29 cellular contexts compared by ENCODE assay signal in the genomic region with DNA sequence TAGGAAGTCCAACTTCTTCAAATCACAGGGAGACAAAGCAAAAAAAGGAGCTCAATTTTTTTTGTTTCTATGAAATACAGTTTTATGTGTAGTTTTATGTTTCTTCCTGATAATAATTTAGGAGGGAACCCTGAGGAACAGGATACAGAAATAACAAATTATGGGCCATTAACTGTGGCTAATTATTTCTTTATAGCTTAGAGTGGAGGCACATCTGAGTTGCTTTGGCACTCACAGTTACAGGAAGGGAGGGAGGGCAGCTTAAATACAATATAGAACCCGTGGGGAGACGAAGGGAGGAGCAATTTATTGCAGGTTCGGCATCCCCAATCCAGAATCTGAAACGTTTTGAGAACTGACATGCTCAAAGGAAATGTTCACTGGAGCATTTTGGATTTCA. TPM values are rescaled to one million over a fixed set of nuclear protein-coding genes. Genes with fewer than 3 reads are reported as not detected.
DNase-seq lines count a peak whose midpoint lies in the region; ATAC-seq, FAIRE-seq and TF ChIP-seq lines count a peak whose summit lies in the region.
"Had no signal": no experiment of that assay in that cellular context is flagged by ENCODE, and none has a peak within 500 bp of the region (broad histone marks: within the 10 kb centered on the region; RNA-seq: fewer than 3 reads in every experiment).

No MANE protein-coding gene starts in this region.

- H3K9me2 ChIP-seq in Loucy (replicated peaks; ENCODE audit: low read depth, low read length), result no peaks in the 10 kb centered on the region
- H3K9me2 ChIP-seq: SK-N-SH had no signal

- no peak for ATAC-seq in heart right ventricle
- ATAC-seq in mucosa of descending colon, result no peak
- ATAC-seq: GM12878, GM23338, K562 had no signal

- H3K36me3 Mint-ChIP-seq in astrocyte (ENCODE audit: low read depth, unreplicated experiment) (peaks cover 3% of the 10 kb centered on the region), osteocyte (ENCODE audit: unreplicated experiment) (no peaks in the 10 kb centered on the region)

- H3K4me1 Mint-ChIP-seq in astrocyte (ENCODE audit: low read depth, unreplicated experiment) (peaks cover 19% of the 10 kb centered on the region), osteocyte (ENCODE audit: unreplicated experiment) (peaks cover 22% of the 10 kb centered on the region)

- H3K4me3 ChIP-seq in A673 (ENCODE audit: low read depth, low read length, poor library complexity, severe bottlenecking) (no peak overlapping the region), Loucy (ENCODE audit: low read length, poor library complexity, severe bottlenecking) (no peak overlapping the region), astrocyte (ENCODE audit: insufficient read depth, low read depth, low read length) (no peak overlapping the region), heart right ventricle (no peak overlapping the region), mucosa of descending colon (no peak overlapping the region)
- H3K4me3 ChIP-seq: BLaER1 treated with 17β-estradiol and CSF1 and Interleukin-3, amounts not matched to agents 10 nM and 100 nM; GM12878; GM23338; K562 had no signal

- H3K4me3 Mint-ChIP-seq in astrocyte (ENCODE audit: unreplicated experiment) (no peak overlapping the region), osteocyte (ENCODE audit: unreplicated experiment) (no peak overlapping the region)
- H3K4me3 Mint-ChIP-seq: CD4-positive, alpha-beta T cell; GM23338; H9 had no signal

- H3K27me3 Mint-ChIP-seq in astrocyte (ENCODE audit: low read depth, unreplicated experiment) (no peaks in the 10 kb centered on the region), osteocyte (ENCODE audit: unreplicated experiment) (no peaks in the 10 kb centered on the region)

- no peaks in the 10 kb centered on the region for H3K9me3 Mint-ChIP-seq in astrocyte (ENCODE audit: unreplicated experiment)
- H3K9me3 Mint-ChIP-seq in osteocyte (ENCODE audit: unreplicated experiment), result no peaks in the 10 kb centered on the region
- H3K9me3 Mint-ChIP-seq: CD4-positive, alpha-beta T cell; GM23338; H9; HFFc6 had no signal

- no peak overlapping the region for H2AFZ ChIP-seq in Loucy (ENCODE audit: low read length)
- H2AFZ ChIP-seq in astrocyte (ENCODE audit: low read depth, low read length), result no peak overlapping the region
- H2AFZ ChIP-seq: GM23338 had no signal

- no peaks in the 10 kb centered on the region for H3F3A ChIP-seq in Loucy (ENCODE audit: low read depth)

- POLR2A ChIA-PET in A673 (lab: Charles Lee; ENCODE audit: low non-redundant PET), result interaction anchor here (0.6 kb wide), 1 partner anchor 25 kb away, joined by 3 read pairs; no protein-coding TSS in a partner anchor

- TF ChIP-seq CTCF in A673 (conservative IDR thresholded peaks at IDR 0.05; ENCODE audit: low read depth, low read length) (no peak), Loucy (conservative IDR thresholded peaks at IDR 0.05; ENCODE audit: low read length) (no peak), astrocyte (IDR thresholded peaks at IDR 0.05; ENCODE audit: insufficient read depth, low read depth, low read length) (no peak), osteocyte (IDR thresholded peaks at IDR 0.05) (no peak), heart right ventricle (IDR thresholded peaks at IDR 0.05) (no peak), mucosa of descending colon (IDR thresholded peaks at IDR 0.05) (no peak)

- CTCF ChIA-PET in A673 (lab: Charles Lee), result interaction anchor here (1.5 kb wide), 1 partner anchor 45 kb away, joined by 3 read pairs; no protein-coding TSS in a partner anchor

- peak; percentile 46 for DNase-seq in A673 (ENCODE audit: low spot score)
- no peak for DNase-seq in astrocyte (ENCODE audit: low read depth)
- DNase-seq in osteocyte (ENCODE audit: extremely low spot score, unreplicated experiment), result peak; percentile 1
- no peak for DNase-seq in heart right ventricle
- no peak for DNase-seq in NCI-H2029 treated with DMSO at 0.1 percent for 48 hours (lab: John Stamatoyannopoulos, UW)
- DNase-seq in mucosa of descending colon, result no peak
- no peak for DNase-seq in NCI-H2227 treated with DMSO at 0.1 percent for 48 hours (lab: John Stamatoyannopoulos, UW)
- DNase-seq: CD4-positive, alpha-beta T cell; COR-L47; EL; GDM1; H9; HFFc6; MM.1S; NCI-H1048; NCI-H1436; NCI-H187; NCI-H446 treated with DMSO at 0.1 percent for 48 hours; NCI-H526; SK-N-SH had no signal

- H3K27ac Mint-ChIP-seq in astrocyte (ENCODE audit: unreplicated experiment) (peak overlapping the region; percentile 43), osteocyte (ENCODE audit: unreplicated experiment) (no peak overlapping the region)
- H3K27ac Mint-ChIP-seq: CD4-positive, alpha-beta T cell; GM23338 had no signal

- no TSS peak for BruUV-seq in A673 (replicated peaks; lab: Mats Ljungman, UMichigan)

- no peaks in the 10 kb centered on the region for H4K20me1 ChIP-seq in Loucy (ENCODE audit: insufficient read depth, low read length, poor library complexity, severe bottlenecking)
- H4K20me1 ChIP-seq in astrocyte (ENCODE audit: insufficient read depth, low read length), result no peaks in the 10 kb centered on the region
- H4K20me1 ChIP-seq: BLaER1 treated with 17β-estradiol and CSF1 and Interleukin-3, amounts not matched to agents 10 nM and 100 nM had no signal

- H3K4me1 ChIP-seq in A673 (ENCODE audit: insufficient read depth, low read length, poor library complexity, severe bottlenecking), result peaks cover 32% of the 10 kb centered on the region
- H3K4me1 ChIP-seq in Loucy (ENCODE audit: insufficient read depth, low read length, poor library complexity, severe bottlenecking), result peaks cover 27% of the 10 kb centered on the region
- peaks cover 19% of the 10 kb centered on the region for H3K4me1 ChIP-seq in astrocyte (ENCODE audit: insufficient read depth, low read length)
- H3K4me1 ChIP-seq in heart right ventricle, result peaks cover 0 to 13% (median 7%) of the 10 kb centered on the region in 9 donors
- H3K4me1 ChIP-seq in mucosa of descending colon (ENCODE audit: low read depth), result peaks cover 15% of the 10 kb centered on the region

- H3K36me3 ChIP-seq in A673 (ENCODE audit: insufficient read depth, low read length, poor library complexity, severe bottlenecking) (no peaks in the 10 kb centered on the region), Loucy (ENCODE audit: insufficient read depth, low read length) (no peaks in the 10 kb centered on the region), astrocyte (ENCODE audit: insufficient read depth, low read length) (no peaks in the 10 kb centered on the region), heart right ventricle (no peaks in the 10 kb centered on the region), mucosa of descending colon (ENCODE audit: low read depth) (peaks cover under 1% of the 10 kb centered on the region)

- H3K4me2 ChIP-seq in Loucy (ENCODE audit: low read depth, low read length, poor library complexity, severe bottlenecking), result peak overlapping the region; percentile 37
- H3K4me2 ChIP-seq in astrocyte (ENCODE audit: low read length), result no peak overlapping the region
- H3K4me2 ChIP-seq: GM23338 had no signal

- H3K27me3 ChIP-seq in A673 (replicated peaks; ENCODE audit: insufficient read depth, low read depth, low read length, poor library complexity), result no peaks in the 10 kb centered on the region
- H3K27me3 ChIP-seq in Loucy (ENCODE audit: insufficient read depth, low read length, poor library complexity, severe bottlenecking), result no peaks in the 10 kb centered on the region
- no peaks in the 10 kb centered on the region for H3K27me3 ChIP-seq in astrocyte (ENCODE audit: insufficient read depth, low read length)
- H3K27me3 ChIP-seq in heart right ventricle, result no peaks in the 10 kb centered on the region
- H3K27me3 ChIP-seq: BLaER1 treated with 17β-estradiol and CSF1 and Interleukin-3, amounts not matched to agents 10 nM and 100 nM had no signal

- no peak overlapping the region for H3K27ac ChIP-seq in A673 (ENCODE audit: low read depth, low read length, poor library complexity, severe bottlenecking)
- no peak overlapping the region for H3K27ac ChIP-seq in astrocyte (ENCODE audit: low read depth, low read length)
- H3K27ac ChIP-seq in heart right ventricle, result no peak overlapping the region
- H3K27ac ChIP-seq: BLaER1 treated with 17β-estradiol and CSF1 and Interleukin-3, amounts not matched to agents 10 nM and 100 nM had no signal

- intact Hi-C loops in A673 (cut with micrococcal nuclease; ENCODE audit: unreplicated experiment), result no loop called here
- intact Hi-C loops in heart right ventricle (cut with DNase I), result no loop called here
- intact Hi-C loops in mucosa of descending colon (cut with DNase I, micrococcal nuclease), result no loop called here

- no peak for FAIRE-seq in astrocyte (lab: Jason Lieb, UNC)
- FAIRE-seq: GM12878, HTR-8/SVneo, K562 had no signal

- no peaks in the 10 kb centered on the region for H3K9me3 ChIP-seq in A673 (ENCODE audit: low read depth, low read length, poor library complexity, severe bottlenecking)
- no peaks in the 10 kb centered on the region for H3K9me3 ChIP-seq in Loucy (ENCODE audit: insufficient read depth, low read depth, low read length)
- H3K9me3 ChIP-seq in astrocyte (ENCODE audit: insufficient read depth, low read depth, low read length), result no peaks in the 10 kb centered on the region
- no peaks in the 10 kb centered on the region for H3K9me3 ChIP-seq in heart right ventricle
- H3K9me3 ChIP-seq in mucosa of descending colon, result no peaks in the 10 kb centered on the region
- H3K9me3 ChIP-seq: SK-N-SH had no signal

- 43 to 63% methylated on average over 4 of the region's 4 CpGs for WGBS in heart right ventricle, 2 donors

- H3K79me2 ChIP-seq in Loucy (ENCODE audit: insufficient read depth, low read length) (no peaks in the 10 kb centered on the region), astrocyte (ENCODE audit: insufficient read depth, low read length) (no peaks in the 10 kb centered on the region)

- no peak overlapping the region for H3K9ac ChIP-seq in Loucy (ENCODE audit: low read depth, low read length, poor library complexity, severe bottlenecking)
- H3K9ac ChIP-seq in astrocyte (ENCODE audit: low read length), result no peak overlapping the region
- H3K9ac ChIP-seq: BLaER1 treated with 17β-estradiol and CSF1 and Interleukin-3, amounts not matched to agents 10 nM and 100 nM; SK-N-SH had no signal

RNA-seq across cellular contexts. Expression of a gene that starts 37.1 kb away (rescaled TPM):
- total RNA-seq in A673 (2021), result not detected in 2 replicates
- not detected in 2 replicates for total RNA-seq in astrocyte
- not detected in 2 replicates for total RNA-seq in osteocyte
- total RNA-seq in heart right ventricle, result not detected
- polyA plus RNA-seq in heart right ventricle, result not detected
- total RNA-seq in mucosa of descending colon, result not detected
- total RNA-seq: A172; CD4-positive, alpha-beta T cell; GM12878; GM23338; H9; HFFc6; K562; LHCN-M2 had no signal
- polyA plus RNA-seq: AG04450, K562, SK-N-SH had no signal

Comparison
In these comparisons a context has a peak if more than half of its experiments do, and no peak if none do; other contexts are left out.
1. DNase-seq: peak in A673 (single experiment) and osteocyte (single experiment); none in astrocyte (single experiment), heart right ventricle (0 of 2), NCI-H2029 treated with DMSO at 0.1 percent for 48 hours (single experiment), mucosa of descending colon (0 of 3) and NCI-H2227 treated with DMSO at 0.1 percent for 48 hours (single experiment).